ENCODE assay signal across 17 cellular contexts in genomic region chr3:14473411-14473891, GRCh38.
A peak's percentile ranks its signal among the peaks of the same experiment; 100 is the strongest.
DNase-seq lines count a peak whose midpoint lies in the region; ATAC-seq and TF ChIP-seq lines count a peak whose summit lies in the region.
"Had no signal": no experiment of that assay in that cellular context is flagged by ENCODE, and none has a peak within 500 bp of the region (broad histone marks: within the 10 kb centered on the region; RNA-seq: fewer than 3 reads in every experiment).

No MANE protein-coding gene starts in this region.

- WGBS in endodermal cell (ENCODE audit: insufficient coverage in 1 of 2, insufficient read length in 1 of 2), 2 experiments, result 94 to 100% methylated on average over 3 to 7 of the region's 7 CpGs
- 82 to 91% methylated on average over 7 of the region's 7 CpGs for WGBS in upper lobe of left lung, 2 donors

- no peaks in the 10 kb centered on the region for H3K4me1 ChIP-seq in endodermal cell (ENCODE audit: control insufficient read depth, insufficient read depth, low read length)
- no peaks in the 10 kb centered on the region for H3K4me1 ChIP-seq in mucosa of rectum (ENCODE audit: control insufficient read depth in 2 of 2, insufficient read depth in 2 of 2, low read length in 2 of 2)
- peaks cover 3 to 13% (median 7%) of the 10 kb centered on the region in 4 donors for H3K4me1 ChIP-seq in upper lobe of left lung
- H3K4me1 ChIP-seq: pancreas had no signal

- H3K27ac ChIP-seq in endodermal cell (ENCODE audit: low read depth, low read length) (no peak overlapping the region), mucosa of rectum (ENCODE audit: low read depth in 2 of 2, low read length in 2 of 2) (peak overlapping the region; percentile 20 to 51), upper lobe of left lung (peak overlapping the region in 3 of 4 donors; percentile 7 to 68 (median 28))
- H3K27ac ChIP-seq: epithelial cell of prostate, pancreas had no signal

- H3K36me3 ChIP-seq in endodermal cell (ENCODE audit: control insufficient read depth, insufficient read depth, low read length) (peaks cover 22% of the 10 kb centered on the region), mucosa of rectum (ENCODE audit: control insufficient read depth in 2 of 2, insufficient read depth in 2 of 2, low read length in 2 of 2) (peaks cover 0 to 17% of the 10 kb centered on the region in 2 donors), upper lobe of left lung (peaks cover 22 to 97% (median 63%) of the 10 kb centered on the region in 4 donors)
- H3K36me3 ChIP-seq: pancreas had no signal

- H3K4me3 Mint-ChIP-seq in activated T-cell treated with anti-CD3 and anti-CD28 coated beads, Interleukin-2, amount 50 U/mL, for 24 hours, result no peak overlapping the region
- H3K4me3 Mint-ChIP-seq in activated T-cell treated with anti-CD3 and anti-CD28 coated beads, Interleukin-2, amount 50 U/mL, for 4 hours, result no peak overlapping the region
- H3K4me3 Mint-ChIP-seq in endodermal cell, result no peak overlapping the region
- no peak overlapping the region for H3K4me3 Mint-ChIP-seq in activated CD8-positive, alpha-beta memory T cell treated with anti-CD3 and anti-CD28 coated beads, Interleukin-2, amount 10 ng/mL, durations not matched to agents 7 days and 5 days
- H3K4me3 Mint-ChIP-seq: CD8-positive, alpha-beta memory T cell; mesothelial cell of epicardium; T-cell had no signal

- H3K9me3 Mint-ChIP-seq in activated T-cell treated with anti-CD3 and anti-CD28 coated beads, Interleukin-2, amount 50 U/mL, for 24 hours, result no peaks in the 10 kb centered on the region
- no peaks in the 10 kb centered on the region for H3K9me3 Mint-ChIP-seq in activated T-cell treated with anti-CD3 and anti-CD28 coated beads, Interleukin-2, amount 50 U/mL, for 4 hours
- no peaks in the 10 kb centered on the region for H3K9me3 Mint-ChIP-seq in endodermal cell
- no peaks in the 10 kb centered on the region for H3K9me3 Mint-ChIP-seq in activated CD8-positive, alpha-beta memory T cell treated with anti-CD3 and anti-CD28 coated beads, Interleukin-2, amount 10 ng/mL, durations not matched to agents 7 days and 5 days (ENCODE audit: low read depth)
- H3K9me3 Mint-ChIP-seq: CD8-positive, alpha-beta memory T cell; T-cell had no signal

- H3K9me3 ChIP-seq in endodermal cell (ENCODE audit: control insufficient read depth, low read length) (no peaks in the 10 kb centered on the region), mucosa of rectum (ENCODE audit: control insufficient read depth in 2 of 2, low read length in 2 of 2) (no peaks in the 10 kb centered on the region), upper lobe of left lung (no peaks in the 10 kb centered on the region)
- H3K9me3 ChIP-seq: pancreas had no signal

- no peaks in the 10 kb centered on the region for H3K27me3 Mint-ChIP-seq in activated T-cell treated with anti-CD3 and anti-CD28 coated beads, Interleukin-2, amount 50 U/mL, for 24 hours
- H3K27me3 Mint-ChIP-seq in activated T-cell treated with anti-CD3 and anti-CD28 coated beads, Interleukin-2, amount 50 U/mL, for 4 hours (ENCODE audit: low read depth), result no peaks in the 10 kb centered on the region
- no peaks in the 10 kb centered on the region for H3K27me3 Mint-ChIP-seq in endodermal cell (ENCODE audit: insufficient read depth)
- H3K27me3 Mint-ChIP-seq in activated CD8-positive, alpha-beta memory T cell treated with anti-CD3 and anti-CD28 coated beads, Interleukin-2, amount 10 ng/mL, durations not matched to agents 7 days and 5 days, result no peaks in the 10 kb centered on the region
- H3K27me3 Mint-ChIP-seq: T-cell had no signal

- H3K9ac ChIP-seq in endodermal cell (ENCODE audit: extremely low read depth, low read length, poor library complexity, severe bottlenecking) (no peak overlapping the region), mucosa of rectum (ENCODE audit: low read depth in 1 of 2, low read length in 2 of 2) (no peak overlapping the region)

- peaks cover 6% of the 10 kb centered on the region for H3K4me1 Mint-ChIP-seq in activated T-cell treated with anti-CD3 and anti-CD28 coated beads, Interleukin-2, amount 50 U/mL, for 24 hours (ENCODE audit: low read depth)
- peaks cover 3% of the 10 kb centered on the region for H3K4me1 Mint-ChIP-seq in activated T-cell treated with anti-CD3 and anti-CD28 coated beads, Interleukin-2, amount 50 U/mL, for 4 hours (ENCODE audit: low read depth)
- no peaks in the 10 kb centered on the region for H3K4me1 Mint-ChIP-seq in endodermal cell
- peaks cover 6% of the 10 kb centered on the region for H3K4me1 Mint-ChIP-seq in activated CD8-positive, alpha-beta memory T cell treated with anti-CD3 and anti-CD28 coated beads, Interleukin-2, amount 10 ng/mL, durations not matched to agents 7 days and 5 days
- H3K4me1 Mint-ChIP-seq: CD8-positive, alpha-beta memory T cell; T-cell had no signal

- ATAC-seq in activated T-cell treated with anti-CD3 and anti-CD28 coated beads, Interleukin-2, amount 50 U/mL, for 4 hours, result no peak
- ATAC-seq in upper lobe of left lung (ENCODE audit: low FRiP score in 2 of 2) (no peak), GM18519 (IDR thresholded peaks at IDR 0.05; ENCODE audit: low FRiP score, unreplicated experiment) (no peak)
- no peak for ATAC-seq in activated CD8-positive, alpha-beta memory T cell treated with anti-CD3 and anti-CD28 coated beads, Interleukin-2, amount 10 ng/mL, durations not matched to agents 7 days and 5 days
- ATAC-seq: T-cell had no signal

- no peak for TF ChIP-seq POLR2A in upper lobe of left lung (IDR thresholded peaks at IDR 0.05)

- H3K27ac Mint-ChIP-seq in activated T-cell treated with anti-CD3 and anti-CD28 coated beads, Interleukin-2, amount 50 U/mL, for 24 hours, result peak overlapping the region; percentile 47
- peak overlapping the region; percentile 82 for H3K27ac Mint-ChIP-seq in endodermal cell
- no peak overlapping the region for H3K27ac Mint-ChIP-seq in activated CD8-positive, alpha-beta memory T cell treated with anti-CD3 and anti-CD28 coated beads, Interleukin-2, amount 10 ng/mL, durations not matched to agents 7 days and 5 days
- H3K27ac Mint-ChIP-seq: T-cell had no signal

- H3K4me3 ChIP-seq in endodermal cell (ENCODE audit: low read length) (no peak overlapping the region), mucosa of rectum (ENCODE audit: low read length in 2 of 2) (no peak overlapping the region), upper lobe of left lung (no peak overlapping the region)
- H3K4me3 ChIP-seq: pancreas had no signal

- TF ChIP-seq CTCF in endodermal cell (conservative IDR thresholded peaks at IDR 0.05), result no peak
- no peak for TF ChIP-seq CTCF in upper lobe of left lung (IDR thresholded peaks at IDR 0.05)

- H3K36me3 Mint-ChIP-seq in activated T-cell treated with anti-CD3 and anti-CD28 coated beads, Interleukin-2, amount 50 U/mL, for 24 hours (ENCODE audit: low read depth), result peaks cover 100% of the 10 kb centered on the region
- peaks cover 31% of the 10 kb centered on the region for H3K36me3 Mint-ChIP-seq in activated T-cell treated with anti-CD3 and anti-CD28 coated beads, Interleukin-2, amount 50 U/mL, for 4 hours (ENCODE audit: insufficient read depth)
- peaks cover 54% of the 10 kb centered on the region for H3K36me3 Mint-ChIP-seq in endodermal cell (ENCODE audit: low read depth)
- peaks cover 1% of the 10 kb centered on the region for H3K36me3 Mint-ChIP-seq in activated CD8-positive, alpha-beta memory T cell treated with anti-CD3 and anti-CD28 coated beads, Interleukin-2, amount 10 ng/mL, durations not matched to agents 7 days and 5 days

- no peak for DNase-seq in activated T-cell treated with anti-CD3 and anti-CD28 coated beads, Interleukin-2, amount 50 U/mL, for 24 hours
- DNase-seq in activated T-cell treated with anti-CD3 and anti-CD28 coated beads, Interleukin-2, amount 50 U/mL, for 4 hours, result no peak
- DNase-seq in endodermal cell (no peak), upper lobe of left lung (no peak), NCI-H69 (lab: John Stamatoyannopoulos, UW) (no peak)
- DNase-seq in activated CD8-positive, alpha-beta memory T cell treated with anti-CD3 and anti-CD28 coated beads, Interleukin-2, amount 10 ng/mL, durations not matched to agents 7 days and 5 days, result no peak
- DNase-seq: activated CD4-positive, CD25-positive, alpha-beta regulatory T cell treated with anti-CD3 and anti-CD28 coated beads, Interleukin-2, amount 50 U/mL, for 72 hours; CD8-positive, alpha-beta memory T cell; cerebellar nuclear complex; NCI-H146; pancreas; stimulated activated CD4-positive, alpha-beta T cell treated with anti-CD3 and anti-CD28 coated beads, Interleukin-15, amount 100 ng/mL, for 24 hours; T-cell had no signal

- CTCF ChIA-PET in activated CD8-positive, alpha-beta memory T cell treated with anti-CD3 and anti-CD28 coated beads, Interleukin-2, amount 10 ng/mL, durations not matched to agents 7 days and 5 days (lab: Charles Lee), result interaction anchor here (1.1 kb wide), 1 partner anchor 577 kb away, joined by 3 read pairs; no protein-coding TSS in a partner anchor

- H3K27me3 ChIP-seq in endodermal cell (ENCODE audit: control insufficient read depth, insufficient read depth, low read length, poor library complexity, severe bottlenecking) (no peaks in the 10 kb centered on the region), mucosa of rectum (ENCODE audit: control insufficient read depth in 2 of 2, insufficient read depth in 2 of 2, low read length in 2 of 2) (no peaks in the 10 kb centered on the region), upper lobe of left lung (no peaks in the 10 kb centered on the region)
- H3K27me3 ChIP-seq: pancreas had no signal

- TF ChIP-seq EP300 in upper lobe of left lung (IDR thresholded peaks at IDR 0.05), result no peak
